In genomic region chr6:36216559-36216958, GRCh38 we compare ENCODE assay signal across 19 cellular contexts. TPM values are rescaled to one million over a fixed set of nuclear protein-coding genes. Genes with fewer than 3 reads are reported as not detected.
DNase-seq lines count a peak whose midpoint lies in the region; ATAC-seq and TF ChIP-seq lines count a peak whose summit lies in the region.
"Had no signal": no experiment of that assay in that cellular context is flagged by ENCODE, and none has a peak within 500 bp of the region (broad histone marks: within the 10 kb centered on the region; RNA-seq: fewer than 3 reads in every experiment).

No MANE protein-coding gene starts in this region.

- H3K36me3 ChIP-seq in brain microvascular endothelial cell (replicated peaks), result peaks cover 73% of the 10 kb centered on the region

- no peak for TF ChIP-seq CTCF in brain microvascular endothelial cell (IDR thresholded peaks at IDR 0.05; ENCODE audit: low read depth, low read length, missing control alignments)

- no peak overlapping the region for H3K4me3 ChIP-seq in brain microvascular endothelial cell (ENCODE audit: low read depth, low read length)
- H3K4me3 ChIP-seq: A549, lung, upper lobe of right lung had no signal

- peak; percentile 29 for ATAC-seq in Right ventricle myocardium superior (ENCODE audit: poor library complexity)
- ATAC-seq in Right ventricle myocardium inferior, result no peak
- ATAC-seq in HG03378 (IDR thresholded peaks at IDR 0.05; ENCODE audit: unreplicated experiment), result no peak
- no peak for ATAC-seq in left lobe of liver
- ATAC-seq: A549; activated CD8-positive, alpha-beta T cell treated with anti-CD3 and anti-CD28 coated beads for 36 hours; upper lobe of right lung had no signal

- DNase-seq in Right ventricle myocardium superior (no peak), Right ventricle myocardium inferior (ENCODE audit: missing footprints) (no peak), brain microvascular endothelial cell (peak; percentile 45), glomerular visceral epithelial cell (ENCODE audit: extremely low spot score) (peak; percentile 30), dedifferentiated amniotic fluid mesenchymal stem cell (ENCODE audit: extremely low spot score) (no peak), NCI-H2171 (lab: John Stamatoyannopoulos, UW) (no peak), left lobe of liver (ENCODE audit: low spot score) (no peak)
- DNase-seq: activated CD8-positive, alpha-beta T cell treated with anti-CD3 and anti-CD28 coated beads for 36 hours; activated naive CD8-positive, alpha-beta T cell treated with anti-CD3 and anti-CD28 coated beads for 36 hours; CD4-positive, CD25-positive, alpha-beta regulatory T cell; DMS53; NCI-H226; stimulated activated naive CD4-positive, alpha-beta T cell treated with Interleukin-2 at 50 U/mL for 16 hours; upper lobe of right lung had no signal

- H3K27me3 ChIP-seq in brain microvascular endothelial cell (replicated peaks), result no peaks in the 10 kb centered on the region
- H3K27me3 ChIP-seq: upper lobe of right lung had no signal

- no peak overlapping the region for H3K27ac ChIP-seq in brain microvascular endothelial cell
- H3K27ac ChIP-seq: A549, upper lobe of right lung had no signal

- in situ Hi-C loops in brain microvascular endothelial cell (cut with HindIII; ENCODE audit: low pct_ligation_motif_present, low sequenced_read_pairs), result no loop called here

- intact Hi-C loops in Right ventricle myocardium superior (cut with DNase I), result no loop called here
- intact Hi-C loops in Right ventricle myocardium inferior (cut with DNase I), result no loop called here

RNA-seq across cellular contexts. Expression of gene BRPF3, which starts 20.0 kb away (rescaled TPM):
- 17.8 TPM for total RNA-seq in Right ventricle myocardium superior
- total RNA-seq in Right ventricle myocardium inferior, result 24.8 TPM
- total RNA-seq in left lobe of liver, result 18.4 TPM

RNA-seq across cellular contexts. Expression of gene PNPLA1, which starts 53.3 kb away (rescaled TPM):
- not detected for total RNA-seq in Right ventricle myocardium superior
- total RNA-seq in Right ventricle myocardium inferior, result not detected
- total RNA-seq in left lobe of liver, result not detected
- total RNA-seq: activated CD8-positive, alpha-beta T cell treated with anti-CD3 and anti-CD28 coated beads for 36 hours; activated naive CD8-positive, alpha-beta T cell treated with anti-CD3 and anti-CD28 coated beads for 36 hours; glomerular endothelial cell; T-helper 1 cell treated with Interleukin-12 subunit alpha and Interleukin-12 subunit beta and Interleukin-4 antibody, amounts not matched to agents 30 ng/mL and 1 ng/mL, for 36 hours had no signal

Comparison
In these comparisons a context has a peak if more than half of its experiments do, and no peak if none do; other contexts are left out.
1. DNase-seq: peak in brain microvascular endothelial cell (single experiment) and glomerular visceral epithelial cell (single experiment); none in Right ventricle myocardium superior (single experiment), Right ventricle myocardium inferior (single experiment), dedifferentiated amniotic fluid mesenchymal stem cell (single experiment), NCI-H2171 (single experiment) and left lobe of liver (single experiment).